8 cellular contexts compared by ENCODE assay signal in genomic region chr4:107036602-107037151, GRCh38. TPM values are rescaled to one million over a fixed set of nuclear protein-coding genes. Genes with fewer than 3 reads are reported as not detected.
DNase-seq lines count a peak whose midpoint lies in the region; ATAC-seq, FAIRE-seq and TF ChIP-seq lines count a peak whose summit lies in the region.

No MANE protein-coding gene starts in this region.

- DNase-seq in HFFc6 (no peak), breast epithelium (ENCODE audit: low spot score in 2 of 2) (no peak), GM12891 (ENCODE audit: insufficient read length, low spot score) (no peak), SJCRH30 (no peak)

- H3K27me3 Mint-ChIP-seq in HFFc6 (ENCODE audit: insufficient read depth): peaks cover 51% of the 10 kb centered on the region

- no peaks in the 10 kb centered on the region; the same call in 1 of the 2 replicates for H3K9me3 Mint-ChIP-seq in HFFc6

- TF ChIP-seq POLR2A in breast epithelium (IDR thresholded peaks at IDR 0.05) (no peak), gastroesophageal sphincter (IDR thresholded peaks at IDR 0.05) (no peak), GM12891 (IDR thresholded peaks at IDR 0.05; ENCODE audit: low read depth, low read length) (no peak)

- H3K9me3 ChIP-seq in breast epithelium (no peaks in the 10 kb centered on the region), muscle layer of duodenum (ENCODE audit: control insufficient read depth in 1 of 2, low read length in 2 of 2) (no peaks in the 10 kb centered on the region), gastroesophageal sphincter (no peaks in the 10 kb centered on the region), SJCRH30 (replicated peaks) (no peaks in the 10 kb centered on the region)

- no peak for FAIRE-seq in GM12891 (lab: Jason Lieb, UNC)

- H3K27ac Mint-ChIP-seq in HFFc6: no peak overlapping the region

- H3K36me3 ChIP-seq in ACC112 (ENCODE audit: insufficient read depth, low read length) (no peaks in the 10 kb centered on the region), breast epithelium (no peaks in the 10 kb centered on the region), muscle layer of duodenum (ENCODE audit: control insufficient read depth in 1 of 2, insufficient read depth in 2 of 2, low read length in 2 of 2) (no peaks in the 10 kb centered on the region), gastroesophageal sphincter (no peaks in the 10 kb centered on the region), SJCRH30 (no peaks in the 10 kb centered on the region)

- H3K4me3 Mint-ChIP-seq in HFFc6: peak overlapping the region; percentile 95

- peak overlapping the region; percentile 37 for H2AFZ ChIP-seq in ACC112 (ENCODE audit: low read length, unreplicated experiment)

- H3K4me1 ChIP-seq in ACC112 (ENCODE audit: control insufficient read depth, insufficient read depth, low read length, unreplicated experiment): peaks cover 15% of the 10 kb centered on the region
- peaks cover 2 to 15% of the 10 kb centered on the region in 2 donors for H3K4me1 ChIP-seq in breast epithelium
- H3K4me1 ChIP-seq in muscle layer of duodenum (ENCODE audit: control insufficient read depth in 1 of 2, insufficient read depth in 2 of 2, low read length in 2 of 2): peaks cover 3 to 35% of the 10 kb centered on the region in 2 donors
- H3K4me1 ChIP-seq in gastroesophageal sphincter: peaks cover 4 to 40% (median 26%) of the 10 kb centered on the region in 3 donors
- no peaks in the 10 kb centered on the region for H3K4me1 ChIP-seq in SJCRH30

- H3K36me3 Mint-ChIP-seq in HFFc6 (ENCODE audit: low read depth): no peaks in the 10 kb centered on the region

- H3K27me3 ChIP-seq in ACC112 (ENCODE audit: insufficient read depth, low read length) (peaks cover 72% of the 10 kb centered on the region), breast epithelium (peaks cover 0 to 46% of the 10 kb centered on the region in 2 donors), muscle layer of duodenum (ENCODE audit: low read depth, low read length) (peaks cover 34% of the 10 kb centered on the region), gastroesophageal sphincter (peaks cover 64% of the 10 kb centered on the region), SJCRH30 (no peaks in the 10 kb centered on the region)

- TF ChIP-seq CTCF in HFFc6 (IDR thresholded peaks at IDR 0.05) (no peak), breast epithelium (IDR thresholded peaks at IDR 0.05) (no peak), gastroesophageal sphincter (IDR thresholded peaks at IDR 0.05) (no peak)

- H3K4me3 ChIP-seq in ACC112 (ENCODE audit: low read depth, low read length): peak overlapping the region; percentile 72
- H3K4me3 ChIP-seq in breast epithelium: peak overlapping the region; percentile 47 to 65 (median 49)
- peak overlapping the region; percentile 70 to 75 for H3K4me3 ChIP-seq in muscle layer of duodenum (ENCODE audit: low read depth in 1 of 2, low read length in 2 of 2)
- H3K4me3 ChIP-seq in gastroesophageal sphincter: peak overlapping the region in 1 of 2 donors; percentile 46
- no peak overlapping the region for H3K4me3 ChIP-seq in SJCRH30

- 1 to 6% methylated on average over 16 of the region's 18 CpGs for WGBS in gastroesophageal sphincter (ENCODE audit: low coverage in 1 of 2), 2 donors

- intact Hi-C loops in breast epithelium (cut with DNase I; ENCODE audit: low total_unique reads): no loop called here

- H3K27ac ChIP-seq in ACC112 (ENCODE audit: low read depth, low read length): no peak overlapping the region
- peak overlapping the region in 1 of 2 donors; percentile 5 for H3K27ac ChIP-seq in breast epithelium
- H3K27ac ChIP-seq in muscle layer of duodenum (ENCODE audit: low read length): no peak overlapping the region
- no peak overlapping the region for H3K27ac ChIP-seq in gastroesophageal sphincter
- H3K27ac ChIP-seq in SJCRH30: no peak overlapping the region

- peaks cover 39% of the 10 kb centered on the region for H3K4me1 Mint-ChIP-seq in HFFc6 (ENCODE audit: low read depth)

- ATAC-seq in gastroesophageal sphincter (no peak), GM18502 (IDR thresholded peaks at IDR 0.05; ENCODE audit: poor library complexity, unreplicated experiment) (no peak)

- TF ChIP-seq EP300 in gastroesophageal sphincter (IDR thresholded peaks at IDR 0.05): no peak

- no peaks in the 10 kb centered on the region for H3K79me2 ChIP-seq in ACC112 (ENCODE audit: control insufficient read depth, insufficient read depth, low read length, unreplicated experiment)

TF ChIP-seq in GM12891, 5 proteins besides CTCF, POLR2A, EP300 and RAD21:
- TF ChIP-seq POLR2AphosphoS5 (IDR thresholded peaks at IDR 0.05; ENCODE audit: low read depth, low read length) (no peak), SPI1 (IDR thresholded peaks at IDR 0.05; ENCODE audit: low read depth, low read length) (no peak), PAX5 (IDR thresholded peaks at IDR 0.05; ENCODE audit: insufficient read depth, low read length, severe bottlenecking) (no peak), TAF1 (IDR thresholded peaks at IDR 0.05; ENCODE audit: low read depth, low read length) (no peak), POU2F2 (IDR thresholded peaks at IDR 0.05; ENCODE audit: low read depth, low read length) (no peak)
TF ChIP-seq in GM12891: peak in this region for 0.

RNA-seq across cellular contexts. Expression of gene DKK2, which starts 0.6 kb away (rescaled TPM):
- total RNA-seq in HFFc6 (2021; fragmentation: NEBNext Ultra II Directional; extraction: Animal tissue kit (Norgen Biotek cat#: 25700)): under 1 TPM; 0.15 to 0.50 (median 0.20) TPM
- 1 to 10 TPM; 1.6 to 5.8 (median 1.6) TPM for total RNA-seq in breast epithelium
- 1 to 10 TPM in 1 of 4 donors, under 1 TPM in 2, not detected in 1; 0.27 to 1.8 (median 0.27) TPM for total RNA-seq in gastroesophageal sphincter
- polyA plus RNA-seq in GM12891 (2012; ENCODE audit: low read depth, missing spikeins): not detected
- total RNA-seq in SJCRH30 (2014; rRNA removed; shearing (Covaris generic)): 0.18 and 0.55 TPM in 2 replicates
